Comparison of ENCODE assay signal across 1 cellular context in genomic region chr7:134432296-134433152, GRCh38.
TF ChIP-seq lines count a peak whose summit lies in the region.

No MANE protein-coding gene starts in this region.

TF ChIP-seq in HepG2, 621 proteins besides CTCF, POLR2A, EP300 and RAD21 (continued from another document and continues in another):
- TF ChIP-seq PREB (CRISPR knock-in tag; IDR thresholded peaks at IDR 0.05) (no peak), YEATS4 (CRISPR knock-in tag; IDR thresholded peaks at IDR 0.05; ENCODE audit: borderline replicate concordance) (0 out of 2 replicates have a peak, but pooled peaks have one; percentile 45), ZNF75D (CRISPR knock-in tag; IDR thresholded peaks at IDR 0.05; ENCODE audit: borderline replicate concordance) (no peak), MAFF (IDR thresholded peaks at IDR 0.05; ENCODE audit: low read depth, low read length) (no peak), ZMAT5 (CRISPR knock-in tag; IDR thresholded peaks at IDR 0.05; ENCODE audit: borderline replicate concordance, low read depth) (no peak), MIXL1 (CRISPR knock-in tag; IDR thresholded peaks at IDR 0.05) (peak; percentile 40; the same call in 1 of the 2 replicates), ZNF33A (CRISPR knock-in tag; IDR thresholded peaks at IDR 0.05; ENCODE audit: borderline replicate concordance) (no peak; the same call in 1 of the 2 replicates), ZNF558 (CRISPR knock-in tag; IDR thresholded peaks at IDR 0.05; ENCODE audit: borderline replicate concordance) (no peak), ZNF777 (CRISPR knock-in tag; IDR thresholded peaks at IDR 0.05) (0 out of 2 replicates have a peak, but pooled peaks have one; percentile 43), CEBPB (IDR thresholded peaks at IDR 0.05; ENCODE audit: borderline replicate concordance, low read depth, low read length) (no peak), ZNF281 (CRISPR knock-in tag; IDR thresholded peaks at IDR 0.05; ENCODE audit: borderline replicate concordance) (no peak), CSRNP1 (CRISPR knock-in tag; IDR thresholded peaks at IDR 0.05) (no peak), ZBTB10 (CRISPR knock-in tag; IDR thresholded peaks at IDR 0.05; ENCODE audit: borderline replicate concordance) (no peak; the same call in 1 of the 2 replicates), GATAD1 (CRISPR knock-in tag; IDR thresholded peaks at IDR 0.05) (peak; percentile 52; the same call in 1 of the 2 replicates), SRSF1 (optimal IDR thresholded peaks at IDR 0.05; ENCODE audit: low read depth, low read length) (no peak), SP5 (CRISPR knock-in tag; IDR thresholded peaks at IDR 0.05; ENCODE audit: borderline replicate concordance, low read depth) (peak; percentile 51; the same call in 1 of the 2 replicates), STAG1 (CRISPR knock-in tag; IDR thresholded peaks at IDR 0.05) (peak; percentile 90), NCOR1 (IDR thresholded peaks at IDR 0.05; ENCODE audit: borderline replicate concordance, low read length) (no peak), ZNF788 (CRISPR knock-in tag; IDR thresholded peaks at IDR 0.05; ENCODE audit: borderline replicate concordance) (no peak), ZNF816 (CRISPR knock-in tag; IDR thresholded peaks at IDR 0.05; ENCODE audit: borderline replicate concordance) (peak; percentile 40; the same call in 1 of the 2 replicates), ZFX (CRISPR knock-in tag; IDR thresholded peaks at IDR 0.05; ENCODE audit: low read depth) (peak; percentile 48; the same call in 1 of the 2 replicates), ZNF3 (CRISPR knock-in tag; IDR thresholded peaks at IDR 0.05) (no peak), ZNF878 (CRISPR knock-in tag; IDR thresholded peaks at IDR 0.05) (no peak), AKNA (CRISPR knock-in tag; IDR thresholded peaks at IDR 0.05; ENCODE audit: borderline replicate concordance) (no peak), HOXA9 (CRISPR knock-in tag; IDR thresholded peaks at IDR 0.05; ENCODE audit: borderline replicate concordance) (no peak), KMT2B (CRISPR knock-in tag; IDR thresholded peaks at IDR 0.05) (no peak), ISL2 (CRISPR knock-in tag; IDR thresholded peaks at IDR 0.05) (0 out of 2 replicates have a peak, but pooled peaks have one; percentile 42), ZNF292 (CRISPR knock-in tag; IDR thresholded peaks at IDR 0.05; ENCODE audit: borderline replicate concordance, low read depth) (0 out of 2 replicates have a peak, but pooled peaks have one; percentile 44), FOXA3 (CRISPR knock-in tag; IDR thresholded peaks at IDR 0.05) (peak; percentile 58), ZNF567 (CRISPR knock-in tag; IDR thresholded peaks at IDR 0.05; ENCODE audit: borderline replicate concordance) (no peak), ZNF879 (CRISPR knock-in tag; IDR thresholded peaks at IDR 0.05) (no peak), ZNF737 (CRISPR knock-in tag; IDR thresholded peaks at IDR 0.05; ENCODE audit: borderline replicate concordance) (no peak), PHF21A (CRISPR knock-in tag; IDR thresholded peaks at IDR 0.05) (no peak; the same call in 1 of the 2 replicates), POGK (CRISPR knock-in tag; conservative IDR thresholded peaks at IDR 0.05) (0 out of 2 replicates have a peak, but pooled peaks have one; percentile 23), TERF1 (CRISPR knock-in tag; IDR thresholded peaks at IDR 0.05) (no peak), RCOR2 (CRISPR knock-in tag; IDR thresholded peaks at IDR 0.05) (no peak), GATAD2A (CRISPR knock-in tag; IDR thresholded peaks at IDR 0.05) (0 out of 2 replicates have a peak, but pooled peaks have one; percentile 30), ZNF704 (CRISPR knock-in tag; IDR thresholded peaks at IDR 0.05; ENCODE audit: borderline replicate concordance) (no peak), MXI1 (IDR thresholded peaks at IDR 0.05; ENCODE audit: borderline replicate concordance, low read depth, low read length) (no peak), TP53 (CRISPR knock-in tag; conservative IDR thresholded peaks at IDR 0.05) (no peak), TRIM24 (CRISPR knock-in tag; IDR thresholded peaks at IDR 0.05) (no peak), SMAD1 (CRISPR knock-in tag; IDR thresholded peaks at IDR 0.05; ENCODE audit: borderline replicate concordance, low read depth) (no peak; the same call in 1 of the 2 replicates), TFAP4 (IDR thresholded peaks at IDR 0.05; ENCODE audit: borderline replicate concordance, low read depth) (peak; percentile 50; the same call in 1 of the 2 replicates), ZSCAN12 (CRISPR knock-in tag; IDR thresholded peaks at IDR 0.05) (no peak), HDAC6 (IDR thresholded peaks at IDR 0.05; ENCODE audit: low read depth, low read length) (no peak)
